Comparison of ENCODE assay signal across 10 cellular contexts in genomic region chr7:26167293-26167934, GRCh38. TPM values are rescaled to one million over a fixed set of nuclear protein-coding genes. Genes with fewer than 3 reads are reported as not detected.
DNase-seq lines count a peak whose midpoint lies in the region; ATAC-seq and TF ChIP-seq lines count a peak whose summit lies in the region.
"Had no signal": no experiment of that assay in that cellular context is flagged by ENCODE, and none has a peak within 500 bp of the region (broad histone marks: within the 10 kb centered on the region; RNA-seq: fewer than 3 reads in every experiment).

No MANE protein-coding gene starts in this region.

- no peak overlapping the region for H3K4me3 Mint-ChIP-seq in endodermal cell

- TF ChIP-seq EP300 in tibial nerve (IDR thresholded peaks at IDR 0.05): no peak

- H3K9me2 ChIP-seq in GM23248 (ENCODE audit: insufficient read depth): no peaks in the 10 kb centered on the region

- H3K4me1 Mint-ChIP-seq in endodermal cell: peaks cover 21% of the 10 kb centered on the region

- no peaks in the 10 kb centered on the region for H4K20me1 ChIP-seq in GM23248 (ENCODE audit: insufficient read depth)

- no peak overlapping the region for H3K4me3 ChIP-seq in GM12865 (ENCODE audit: low read depth, low read length)
- no peak overlapping the region for H3K4me3 ChIP-seq in endodermal cell (ENCODE audit: low read length)
- H3K4me3 ChIP-seq in GM23248: no peak overlapping the region
- H3K4me3 ChIP-seq in tibial nerve: no peak overlapping the region
- H3K4me3 ChIP-seq: tibial artery had no signal

- no peak overlapping the region for H3K9ac ChIP-seq in endodermal cell (ENCODE audit: extremely low read depth, low read length, poor library complexity, severe bottlenecking)
- H3K9ac ChIP-seq in GM23248: no peak overlapping the region

- no peak overlapping the region for H3K27ac ChIP-seq in endodermal cell (ENCODE audit: low read depth, low read length)
- H3K27ac ChIP-seq in GM23248: no peak overlapping the region
- peak overlapping the region in 1 of 4 donors; percentile 26 for H3K27ac ChIP-seq in tibial nerve
- H3K27ac ChIP-seq: tibial artery had no signal

- H2AFZ ChIP-seq in GM23248: no peak overlapping the region

- ATAC-seq in GM19468 (IDR thresholded peaks at IDR 0.05; ENCODE audit: extremely low read depth, unreplicated experiment) (peak; percentile 35), HG03432 (IDR thresholded peaks at IDR 0.05; ENCODE audit: unreplicated experiment) (peak; percentile 86), HG02884 (IDR thresholded peaks at IDR 0.05; ENCODE audit: unreplicated experiment) (no peak)

- DNase-seq in GM12865 (ENCODE audit: low read depth): peak; percentile 60
- no peak for DNase-seq in endodermal cell
- no peak for DNase-seq in GM23248
- no peak for DNase-seq in G401 (ENCODE audit: low spot score)
- DNase-seq in tibial nerve (ENCODE audit: low spot score in 2 of 2): no peak
- DNase-seq: tibial artery had no signal

- peaks cover 14% of the 10 kb centered on the region for H3K9me3 Mint-ChIP-seq in endodermal cell
- H3K9me3 Mint-ChIP-seq: IgD-negative memory B cell had no signal

- H3K9me3 ChIP-seq in endodermal cell (ENCODE audit: control insufficient read depth, low read length) (peaks cover 10% of the 10 kb centered on the region), GM23248 (ENCODE audit: low read depth) (no peaks in the 10 kb centered on the region), tibial nerve (no peaks in the 10 kb centered on the region)
- H3K9me3 ChIP-seq: tibial artery had no signal

- no peak for TF ChIP-seq POLR2A in tibial nerve (IDR thresholded peaks at IDR 0.05)

- H3K36me3 ChIP-seq in endodermal cell (ENCODE audit: control insufficient read depth, insufficient read depth, low read length) (peaks cover 12% of the 10 kb centered on the region), GM23248 (ENCODE audit: low read depth) (no peaks in the 10 kb centered on the region), tibial nerve (peaks cover 0 to 48% (median 0%) of the 10 kb centered on the region in 3 donors)

- H3K36me3 Mint-ChIP-seq in endodermal cell (ENCODE audit: low read depth): peaks cover 17% of the 10 kb centered on the region

- H3K27me3 ChIP-seq in endodermal cell (ENCODE audit: control insufficient read depth, insufficient read depth, low read length, poor library complexity, severe bottlenecking) (no peaks in the 10 kb centered on the region), GM23248 (replicated peaks; ENCODE audit: insufficient read depth) (no peaks in the 10 kb centered on the region), tibial nerve (no peaks in the 10 kb centered on the region)
- H3K27me3 ChIP-seq: tibial artery had no signal

- 93 to 96% methylated on average over 2 to 3 of the region's 3 CpGs for WGBS in endodermal cell (ENCODE audit: insufficient coverage in 1 of 2, insufficient read length in 1 of 2), 2 experiments
- 87 to 91% methylated on average over 3 of the region's 3 CpGs for WGBS in GM23248 (ENCODE audit: low coverage in 1 of 2, low lambda C conversion rate in 2 of 2, missing lambda C conversion rate in 2 of 2), 2 experiments
- WGBS in tibial nerve, 2 donors: 88 to 95% methylated on average over 3 of the region's 3 CpGs

- H3K4me2 ChIP-seq in GM23248 (ENCODE audit: unreplicated experiment): no peak overlapping the region

- no peaks in the 10 kb centered on the region for H3K4me1 ChIP-seq in endodermal cell (ENCODE audit: control insufficient read depth, insufficient read depth, low read length)
- H3K4me1 ChIP-seq in GM23248 (ENCODE audit: insufficient read depth): no peaks in the 10 kb centered on the region
- peaks cover 0 to 5% (median 0%) of the 10 kb centered on the region in 4 donors for H3K4me1 ChIP-seq in tibial nerve
- H3K4me1 ChIP-seq: tibial artery had no signal

- in situ Hi-C loops in GM23248 (cut with MboI) (no loop called here), G401 (cut with HindIII; ENCODE audit: low sequenced_read_pairs) (no loop called here)

- H3K27ac Mint-ChIP-seq in endodermal cell: peak overlapping the region; percentile 56

- no peaks in the 10 kb centered on the region for H3K79me2 ChIP-seq in GM23248 (ENCODE audit: insufficient read depth)

- no peaks in the 10 kb centered on the region for H3K27me3 Mint-ChIP-seq in endodermal cell (ENCODE audit: insufficient read depth)
- H3K27me3 Mint-ChIP-seq: IgD-negative memory B cell had no signal

- TF ChIP-seq CTCF in GM12865 (IDR thresholded peaks at IDR 0.05; ENCODE audit: insufficient read depth, low read depth, low read length, missing control alignments) (no peak), endodermal cell (conservative IDR thresholded peaks at IDR 0.05) (no peak), tibial nerve (IDR thresholded peaks at IDR 0.05) (no peak)

- no peaks in the 10 kb centered on the region for H3F3A ChIP-seq in GM23248 (ENCODE audit: insufficient read depth)

RNA-seq across cellular contexts. Expression of gene NFE2L3, which starts 15.4 kb away (rescaled TPM):
- total RNA-seq in endodermal cell (10 to 100 TPM; 20.2 to 48.4 TPM), tibial nerve (1 to 10 TPM; 2.7 to 6.5 (median 5.1) TPM)
- 14.4 TPM for polyA plus RNA-seq in endodermal cell (2013, experiment 1 of 2)
- 11.3 TPM for polyA plus RNA-seq in endodermal cell (2013, experiment 2 of 2)
- 0.76 and 1.4 TPM in 2 replicates for total RNA-seq in GM23248 (2014; rRNA removed; shearing (Covaris generic))
- polyA plus RNA-seq in GM23248 (2016; fragmentation: Nextera tagmentation; extraction: Ambion mirVana): 0.41 and 0.70 TPM in 2 replicates
- 211 and 236 TPM in 2 replicates for total RNA-seq in G401 (2014; rRNA removed; shearing (Covaris generic))

RNA-seq across cellular contexts. Expression of gene HNRNPA2B1, which starts 33.1 kb away (rescaled TPM):
- total RNA-seq in endodermal cell (1,000 to 10,000 TPM in 1 of 2 donors, 100 to 1,000 TPM in 1; 913 to 1,007 TPM), tibial nerve (100 to 1,000 TPM; 184 to 306 (median 234) TPM)
- polyA plus RNA-seq in endodermal cell (2013, experiment 1 of 2): 1,106 TPM
- 1,007 TPM for polyA plus RNA-seq in endodermal cell (2013, experiment 2 of 2)
- 125 and 134 TPM in 2 replicates for total RNA-seq in GM23248 (2014; rRNA removed; shearing (Covaris generic))
- polyA plus RNA-seq in GM23248 (2016; fragmentation: Nextera tagmentation; extraction: Ambion mirVana): 493 and 529 TPM in 2 replicates
- total RNA-seq in G401 (2014; rRNA removed; shearing (Covaris generic)): 256 and 358 TPM in 2 replicates

RNA-seq across cellular contexts. Expression of gene CBX3, which starts 34.1 kb away (rescaled TPM):
- total RNA-seq in endodermal cell (100 to 1,000 TPM; 213 to 219 TPM), tibial nerve (100 to 1,000 TPM in 1 of 4 donors, 10 to 100 TPM in 3; 61.7 to 109 (median 77.7) TPM)
- 277 TPM for polyA plus RNA-seq in endodermal cell (2013, experiment 1 of 2)
- polyA plus RNA-seq in endodermal cell (2013, experiment 2 of 2): 276 TPM
- total RNA-seq in GM23248 (2014; rRNA removed; shearing (Covaris generic)): 109 and 122 TPM in 2 replicates
- 71.1 and 73.3 TPM in 2 replicates for polyA plus RNA-seq in GM23248 (2016; fragmentation: Nextera tagmentation; extraction: Ambion mirVana)
- total RNA-seq in G401 (2014; rRNA removed; shearing (Covaris generic)): 344 and 437 TPM in 2 replicates
